Comparison of ENCODE assay signal across 22 cellular contexts in genomic region chr6:56888687-56889086, GRCh38.
A peak's percentile ranks its signal among the peaks of the same experiment; 100 is the strongest.
DNase-seq lines count a peak whose midpoint lies in the region; ATAC-seq, FAIRE-seq and TF ChIP-seq lines count a peak whose summit lies in the region.
"Had no signal": no experiment of that assay in that cellular context is flagged by ENCODE, and none has a peak within 500 bp of the region (broad histone marks: within the 10 kb centered on the region; RNA-seq: fewer than 3 reads in every experiment).

No MANE protein-coding gene starts in this region.

- no peak overlapping the region for H3K23ac ChIP-seq in mesenchymal stem cell (ENCODE audit: low read length in 2 of 2)

- 0 out of 2 replicates have a peak, but pooled peaks cover 3% of the 10 kb centered on the region for H3K79me2 ChIP-seq in PC-9 (ENCODE audit: low read depth)

- no peaks in the 10 kb centered on the region for H3K9me3 ChIP-seq in A549
- no peaks in the 10 kb centered on the region for H3K9me3 ChIP-seq in BLaER1 treated with 17β-estradiol and CSF1 and Interleukin-3, amounts not matched to agents 10 nM and 100 nM (replicated peaks in 1 of 11)
- H3K9me3 ChIP-seq in PC-9 (ENCODE audit: insufficient read depth, low read depth) = no peaks in the 10 kb centered on the region
- H3K9me3 ChIP-seq in mesenchymal stem cell (ENCODE audit: control insufficient read depth, low read length) = no peaks in the 10 kb centered on the region
- H3K9me3 ChIP-seq: SK-N-SH had no signal

- peaks cover 46% of the 10 kb centered on the region for H3K4me1 ChIP-seq in A549
- H3K4me1 ChIP-seq in BLaER1 treated with 17β-estradiol and CSF1 and Interleukin-3, amounts not matched to agents 10 nM and 100 nM = peaks cover 31 to 39% (median 36%) of the 10 kb centered on the region in 10 experiments
- H3K4me1 ChIP-seq in PC-9 (replicated peaks; ENCODE audit: insufficient read depth) = peaks cover 24% of the 10 kb centered on the region
- H3K4me1 ChIP-seq in mesenchymal stem cell (ENCODE audit: control insufficient read depth, insufficient read depth, low read depth, low read length) = peaks cover 7% of the 10 kb centered on the region

- H3F3A ChIP-seq in PC-9 (ENCODE audit: insufficient read depth, low read depth) = peaks cover 5% of the 10 kb centered on the region; the same call in 1 of the 2 replicates

- H3K4me2 ChIP-seq in A549 (peak overlapping the region; percentile 82), PC-9 (no peak overlapping the region), mesenchymal stem cell (ENCODE audit: low read length, poor library complexity, severe bottlenecking) (no peak overlapping the region)
- H3K4me2 ChIP-seq in BLaER1 treated with 17β-estradiol and CSF1 and Interleukin-3, amounts not matched to agents 10 nM and 100 nM = peak overlapping the region; percentile 45 to 83 (median 68)
- H3K4me2 ChIP-seq: SK-N-SH had no signal

- H3K27ac ChIP-seq in A549 = peak overlapping the region; percentile 93 to 98
- peak overlapping the region in 3 of 11 experiments; percentile 0 to 82 (median 65); a peak in 3 of 22 replicates for H3K27ac ChIP-seq in BLaER1 treated with 17β-estradiol and CSF1 and Interleukin-3, amounts not matched to agents 10 nM and 100 nM
- H3K27ac ChIP-seq in PC-9 = 0 out of 2 replicates have a peak overlapping the region, but pooled peaks have one; percentile 9
- H3K27ac ChIP-seq in mesenchymal stem cell (ENCODE audit: low read length, poor library complexity, severe bottlenecking) = no peak overlapping the region

- H3K27me3 ChIP-seq in BLaER1 treated with 17β-estradiol and CSF1 and Interleukin-3, amounts not matched to agents 10 nM and 100 nM = no peaks in the 10 kb centered on the region
- H3K27me3 ChIP-seq in PC-9 (ENCODE audit: insufficient read depth, low read depth) (no peaks in the 10 kb centered on the region), mesenchymal stem cell (ENCODE audit: control insufficient read depth in 1 of 2, insufficient read depth in 1 of 2, low read length in 2 of 2) (no peaks in the 10 kb centered on the region)

- H2AFZ ChIP-seq in PC-9 (no peak overlapping the region), mesenchymal stem cell (ENCODE audit: low read depth, low read length) (no peak overlapping the region)

- no peak overlapping the region for H4K91ac ChIP-seq in mesenchymal stem cell (ENCODE audit: low read length)

- H3K18ac ChIP-seq in mesenchymal stem cell (ENCODE audit: low read depth in 1 of 2, low read length in 2 of 2) = no peak overlapping the region

- no peaks in the 10 kb centered on the region for H3K9me2 ChIP-seq in PC-9 (ENCODE audit: insufficient read depth)
- H3K9me2 ChIP-seq: SK-N-SH had no signal

- WGBS in A549 (ENCODE audit: missing lambda C conversion rate) = 94% methylated on average over 1 of the region's 1 CpG
- whole genome bisulfite sequencing in mesenchymal stem cell = 100% methylated on average over 1 of the region's 1 CpG

- CTCF ChIA-PET in A549 (lab: Yijun Ruan, JAX) (interaction anchor here (1.2 kb wide), 2 partner anchors 14 to 16 kb away, joined by 3 to 4 read pairs; no protein-coding TSS in a partner anchor), PC-9 (lab: Charles Lee) (no interaction called here)

- intact Hi-C loops in PC-9 (cut with micrococcal nuclease; ENCODE audit: unreplicated experiment) = no loop called here

- H2BK12ac ChIP-seq in mesenchymal stem cell (ENCODE audit: low read length in 2 of 2) = no peak overlapping the region

- POLR2A ChIA-PET in A549 (lab: Yijun Ruan, JAX) = no interaction called here
- POLR2A ChIA-PET in PC-9 (lab: Charles Lee; ENCODE audit: unreplicated experiment) = interaction anchor here (0.6 to 0.7 kb wide), 2 partner anchors 45 to 263 kb away, joined by 3 to 9 read pairs; no protein-coding TSS in a partner anchor

- no peak overlapping the region for H2BK5ac ChIP-seq in mesenchymal stem cell (ENCODE audit: low read depth, low read length, poor library complexity, severe bottlenecking)

- no peak overlapping the region for H3K4ac ChIP-seq in mesenchymal stem cell (ENCODE audit: low read depth in 1 of 2, low read length in 2 of 2)

- ATAC-seq in A549 = no peak

- no peak overlapping the region for H3K14ac ChIP-seq in mesenchymal stem cell (ENCODE audit: low read length in 2 of 2)

- H3K36me3 ChIP-seq in BLaER1 treated with 17β-estradiol and CSF1 and Interleukin-3, amounts not matched to agents 10 nM and 100 nM = no peaks in the 10 kb centered on the region
- no peaks in the 10 kb centered on the region for H3K36me3 ChIP-seq in PC-9 (ENCODE audit: low read depth)
- H3K36me3 ChIP-seq in mesenchymal stem cell (ENCODE audit: control insufficient read depth in 1 of 2, insufficient read depth in 2 of 2, low read depth in 1 of 2, low read length in 2 of 2) = peaks cover 0 to 41% of the 10 kb centered on the region in 2 experiments

- H2BK120ac ChIP-seq in mesenchymal stem cell (ENCODE audit: low read depth, low read length) = no peak overlapping the region

- no peak overlapping the region for H2BK15ac ChIP-seq in mesenchymal stem cell (ENCODE audit: low read depth, poor library complexity, severe bottlenecking)

- TF ChIP-seq RAD21 in A549 (conservative IDR thresholded peaks at IDR 0.05 in 1 of 2, IDR thresholded peaks at IDR 0.05 in 1 of 2) = no peak

- no peak overlapping the region for H3K4me3 ChIP-seq in A549
- H3K4me3 ChIP-seq in BLaER1 treated with 17β-estradiol and CSF1 and Interleukin-3, amounts not matched to agents 10 nM and 100 nM = no peak overlapping the region
- no peak overlapping the region for H3K4me3 ChIP-seq in PC-9
- no peak overlapping the region for H3K4me3 ChIP-seq in mesenchymal stem cell (ENCODE audit: insufficient read depth in 1 of 2, low read depth in 1 of 2, low read length in 2 of 2)

- H2AK5ac ChIP-seq in mesenchymal stem cell (ENCODE audit: low read length, severe bottlenecking) = no peak overlapping the region

- no peak for TF ChIP-seq CTCF in A549 (IDR thresholded peaks at IDR 0.05)
- no peak for TF ChIP-seq CTCF in PC-9 (conservative IDR thresholded peaks at IDR 0.05)

- FAIRE-seq in A549 (lab: Jason Lieb, UNC) = no peak
- FAIRE-seq: GM19239, H1 had no signal

- H3K9ac ChIP-seq in BLaER1 treated with 17β-estradiol and CSF1 and Interleukin-3, amounts not matched to agents 10 nM and 100 nM = no peak overlapping the region
- H3K9ac ChIP-seq in mesenchymal stem cell (ENCODE audit: low read length) = peak overlapping the region; percentile 83
- H3K9ac ChIP-seq: SK-N-SH had no signal

- no peak for TF ChIP-seq POLR2A in A549 (IDR thresholded peaks at IDR 0.05; ENCODE audit: low read length)

- H3K79me1 ChIP-seq in mesenchymal stem cell (replicated peaks; ENCODE audit: low read length, poor library complexity, severe bottlenecking) = peaks cover 5% of the 10 kb centered on the region

- no TSS peak for BruUV-seq in PC-9 (replicated peaks; lab: Mats Ljungman, UMichigan)

- H4K8ac ChIP-seq in mesenchymal stem cell (ENCODE audit: low read length) = no peak overlapping the region

- no peak for DNase-seq in A549 (ENCODE audit: low read depth in 1 of 2, low spot score in 1 of 2)
- DNase-seq in PC-9 = no peak
- no peak for DNase-seq in mesenchymal stem cell
- DNase-seq in retina = no peak
- no peak for DNase-seq in activated effector memory CD4-positive, alpha-beta T cell treated with anti-CD3 and anti-CD28 coated beads, Interleukin-2, amount 50 U/mL, for 16 hours
- no peak for DNase-seq in activated CD4-positive, alpha-beta T cell treated with anti-CD3 and anti-CD28 coated beads for 4 hours
- DNase-seq: ACHN; COR-L47; DMS 273 treated with DMSO at 0.1 percent for 48 hours; GDM1; KBM-7; NCI-H1417; NCI-H187; NCI-H2107; NCI-H510A; NCI-H748 treated with DMSO at 0.1 percent for 48 hours; NK-92 treated with Interleukin-12 subunit alpha and Interleukin-12 subunit beta, amount 100 ng/mL, for 24 hours; SHP77 treated with DMSO at 0.1 percent for 48 hours; SK-N-SH had no signal

- H4K20me1 ChIP-seq in BLaER1 treated with 17β-estradiol and CSF1 and Interleukin-3, amounts not matched to agents 10 nM and 100 nM = no peaks in the 10 kb centered on the region
- H4K20me1 ChIP-seq in PC-9 (ENCODE audit: insufficient read depth) = no peaks in the 10 kb centered on the region

- TF ChIP-seq EP300 in A549 (IDR thresholded peaks at IDR 0.05) = no peak

TF ChIP-seq in A549, 52 proteins besides CTCF, POLR2A, EP300 and RAD21:
- TF ChIP-seq SMC3 (IDR thresholded peaks at IDR 0.05) (no peak), MYC (IDR thresholded peaks at IDR 0.05; ENCODE audit: borderline replicate concordance, low read length) (no peak), JUN (IDR thresholded peaks at IDR 0.05) (no peak), HOXB13 (CRISPR knock-in tag; IDR thresholded peaks at IDR 0.05; ENCODE audit: low read depth) (no peak), EHF (CRISPR knock-in tag; IDR thresholded peaks at IDR 0.05) (no peak), BHLHE40 (IDR thresholded peaks at IDR 0.05; ENCODE audit: low read depth, low read length) (no peak), USF2 (IDR thresholded peaks at IDR 0.05) (no peak), HEYL (CRISPR knock-in tag; IDR thresholded peaks at IDR 0.05) (no peak)

Comparison
In these comparisons a context has a peak if more than half of its experiments do, and no peak if none do; other contexts are left out.
1. H3K4me2 ChIP-seq: peak in A549 (single experiment) and BLaER1 treated with 17β-estradiol and CSF1 and Interleukin-3, amounts not matched to agents 10 nM and 100 nM (11 of 11); none in PC-9 (single experiment) and mesenchymal stem cell (single experiment).